ENCODE assay signal across 25 cellular contexts in genomic region chr7:91103365-91103764, GRCh38.
DNase-seq lines count a peak whose midpoint lies in the region; ATAC-seq, FAIRE-seq and TF ChIP-seq lines count a peak whose summit lies in the region.
"Had no signal": no experiment of that assay in that cellular context is flagged by ENCODE, and none has a peak within 500 bp of the region (broad histone marks: within the 10 kb centered on the region; RNA-seq: fewer than 3 reads in every experiment).

No MANE protein-coding gene starts in this region.

- H3K4me1 ChIP-seq in SK-N-SH (ENCODE audit: control insufficient read depth in 1 of 2, insufficient read depth in 2 of 2, low read depth in 1 of 2, low read length in 1 of 2) (peaks cover 0 to 11% of the 10 kb centered on the region in 2 experiments; a peak in 3 of 4 replicates), pancreas (no peaks in the 10 kb centered on the region)

- no peak overlapping the region for H3K4me2 ChIP-seq in SK-N-SH

- no peak overlapping the region for H2AFZ ChIP-seq in SK-N-SH (ENCODE audit: low read depth)

- H3K9ac ChIP-seq in SK-N-SH: no peak overlapping the region

- DNase-seq in SIG-M5 treated with dmso at 0.1 percent for 504 hours (lab: John Stamatoyannopoulos, UW; ENCODE audit: unreplicated experiment) (peak; percentile 10), SIG-M5 (lab: John Stamatoyannopoulos, UW) (no peak), epithelial cell of esophagus (ENCODE audit: low read depth) (peak; percentile 61), renal cortical epithelial cell (ENCODE audit: low read depth) (peak; percentile 7), anterior cingulate cortex (lab: John Stamatoyannopoulos, UW) (no peak), NCI-H1092 (lab: John Stamatoyannopoulos, UW) (no peak), SK-N-SH (no peak), pancreas (no peak)
- DNase-seq: AML-193; C1 segment of cervical spinal cord; Calu3; CD8-positive, alpha-beta memory T cell; DMS153; GF-D8; Karpas-422; NCI-H1417; NCI-H187; NCI-H446; NCI-H526 treated with DMSO at 0.1 percent for 48 hours; RPMI8226; SHP77 treated with DMSO at 0.1 percent for 48 hours had no signal

- H3K27me3 ChIP-seq in SK-N-SH (ENCODE audit: insufficient read depth) (no peaks in the 10 kb centered on the region), pancreas (no peaks in the 10 kb centered on the region)

- H3K27ac ChIP-seq in SK-N-SH (ENCODE audit: low read depth in 2 of 2, low read length in 1 of 2): no peak overlapping the region
- H3K27ac ChIP-seq in pancreas: no peak overlapping the region
- H3K27ac ChIP-seq: 22Rv1 had no signal

- H3K4me3 ChIP-seq in epithelial cell of esophagus (ENCODE audit: low read length): no peak overlapping the region
- no peak overlapping the region for H3K4me3 ChIP-seq in SK-N-SH (ENCODE audit: low read depth in 2 of 2, low read length in 1 of 2)
- no peak overlapping the region for H3K4me3 ChIP-seq in pancreas

- no peak for FAIRE-seq in pancreas (lab: Jason Lieb, UNC)
- FAIRE-seq: GM19239, H1 had no signal

- no peaks in the 10 kb centered on the region for H4K20me1 ChIP-seq in SK-N-SH (ENCODE audit: insufficient read depth)

- POLR2A ChIA-PET in SK-N-SH (lab: Yijun Ruan, JAX): no interaction called here

- TF ChIP-seq RAD21 in SK-N-SH (IDR thresholded peaks at IDR 0.05; ENCODE audit: low read length): no peak

- H3K79me2 ChIP-seq in SK-N-SH (ENCODE audit: insufficient read depth): no peaks in the 10 kb centered on the region

- peaks cover 7% of the 10 kb centered on the region for H3F3A ChIP-seq in SK-N-SH (replicated peaks; ENCODE audit: insufficient read depth)

- no peak for TF ChIP-seq CTCF in epithelial cell of esophagus (IDR thresholded peaks at IDR 0.05; ENCODE audit: insufficient read depth, low read depth, low read length, missing control alignments)
- no peak for TF ChIP-seq CTCF in SK-N-SH (IDR thresholded peaks at IDR 0.05)
- no peak for TF ChIP-seq CTCF in pancreas (IDR thresholded peaks at IDR 0.05)

- no peaks in the 10 kb centered on the region for H3K9me3 ChIP-seq in SK-N-SH
- no peaks in the 10 kb centered on the region for H3K9me3 ChIP-seq in pancreas

- 87% methylated on average over 1 of the region's 1 CpG for WGBS in SK-N-SH (ENCODE audit: low lambda C conversion rate)
- 88 to 97% methylated on average over 1 of the region's 1 CpG for WGBS in pancreas, 2 donors

- intact Hi-C loops in pancreas (cut with DNase I): no loop called here

- CTCF ChIA-PET in SK-N-SH (lab: Yijun Ruan, JAX): no interaction called here

- peaks cover 5 to 6% of the 10 kb centered on the region in 2 experiments for H3K36me3 ChIP-seq in SK-N-SH (replicated peaks in 1 of 2; ENCODE audit: control insufficient read depth in 1 of 2, insufficient read depth in 2 of 2, low read length in 1 of 2)
- H3K36me3 ChIP-seq in pancreas: no peaks in the 10 kb centered on the region

- no peak for TF ChIP-seq EP300 in SK-N-SH (IDR thresholded peaks at IDR 0.05; ENCODE audit: borderline replicate concordance in 1 of 2, low read depth in 1 of 2, low read length in 1 of 2)

- H3K9me2 ChIP-seq in SK-N-SH: no peaks in the 10 kb centered on the region

- no peak for ATAC-seq in pancreas
- ATAC-seq: HCT116 had no signal

TF ChIP-seq in SK-N-SH, 30 proteins besides CTCF, POLR2A, EP300 and RAD21:
- TF ChIP-seq EZH2phosphoT487 (IDR thresholded peaks at IDR 0.05; ENCODE audit: borderline replicate concordance, low read depth): no peak
- no peak for TF ChIP-seq TCF12 (IDR thresholded peaks at IDR 0.05)

Comparison
In these comparisons a context has a peak if more than half of its experiments do, and no peak if none do; other contexts are left out.
1. DNase-seq: peak in SIG-M5 treated with dmso at 0.1 percent for 504 hours (single experiment), epithelial cell of esophagus (single experiment) and renal cortical epithelial cell (single experiment); none in SIG-M5 (single experiment), anterior cingulate cortex (0 of 58), NCI-H1092 (single experiment), SK-N-SH (single experiment) and pancreas (0 of 6).